9 cellular contexts compared by ENCODE assay signal in genomic region chr12:120581998-120582397, GRCh38. TPM values are rescaled to one million over a fixed set of nuclear protein-coding genes. Genes with fewer than 3 reads are reported as not detected.
DNase-seq lines count a peak whose midpoint lies in the region; ATAC-seq and TF ChIP-seq lines count a peak whose summit lies in the region.
"Had no signal": no experiment of that assay in that cellular context is flagged by ENCODE, and none has a peak within 500 bp of the region (broad histone marks: within the 10 kb centered on the region; RNA-seq: fewer than 3 reads in every experiment).

No MANE protein-coding gene starts in this region.

- H3K36me3 Mint-ChIP-seq in activated CD4-positive, alpha-beta T cell treated with anti-CD3 and anti-CD28 coated beads for 36 hours (ENCODE audit: low read depth) = peaks cover 14% of the 10 kb centered on the region
- H3K36me3 Mint-ChIP-seq in activated CD8-positive, alpha-beta T cell treated with anti-CD3 and anti-CD28 coated beads for 36 hours (ENCODE audit: low read depth) = peaks cover 23% of the 10 kb centered on the region

- H3K27me3 Mint-ChIP-seq in activated CD4-positive, alpha-beta T cell treated with anti-CD3 and anti-CD28 coated beads for 36 hours = peaks cover 11% of the 10 kb centered on the region
- peaks cover 16% of the 10 kb centered on the region for H3K27me3 Mint-ChIP-seq in activated CD8-positive, alpha-beta T cell treated with anti-CD3 and anti-CD28 coated beads for 36 hours

- no peaks in the 10 kb centered on the region for H3K9me3 Mint-ChIP-seq in activated CD4-positive, alpha-beta T cell treated with anti-CD3 and anti-CD28 coated beads for 36 hours (ENCODE audit: low read depth)
- H3K9me3 Mint-ChIP-seq in activated CD8-positive, alpha-beta T cell treated with anti-CD3 and anti-CD28 coated beads for 36 hours = no peaks in the 10 kb centered on the region

- H3K4me3 ChIP-seq in iPS-18a (ENCODE audit: low read length) = peak overlapping the region; percentile 88

- peaks cover 26% of the 10 kb centered on the region for H3K27me3 ChIP-seq in iPS-18a (ENCODE audit: control insufficient read depth, insufficient read depth, low read length)

- peaks cover 35% of the 10 kb centered on the region for H3K4me1 Mint-ChIP-seq in activated CD4-positive, alpha-beta T cell treated with anti-CD3 and anti-CD28 coated beads for 36 hours
- H3K4me1 Mint-ChIP-seq in activated CD8-positive, alpha-beta T cell treated with anti-CD3 and anti-CD28 coated beads for 36 hours (ENCODE audit: low read depth) = peaks cover 36% of the 10 kb centered on the region

- CTCF ChIA-PET in activated CD4-positive, alpha-beta T cell treated with anti-CD3 and anti-CD28 coated beads for 36 hours (lab: Charles Lee) = interaction anchor here (0.6 to 5.5 kb wide), 27 partner anchors 10 to 861 kb away, joined by 3 to 123 read pairs (median 5); partner anchors contain the start of genes CABP1, COQ5, COX6A1 and SRSF9
- CTCF ChIA-PET in activated CD8-positive, alpha-beta T cell treated with anti-CD3 and anti-CD28 coated beads for 36 hours (lab: Charles Lee) = interaction anchor here (0.6 to 5.8 kb wide), 29 partner anchors 8 to 478 kb away, joined by 3 to 180 read pairs (median 5); partner anchors contain the start of genes ACADS, CABP1, MLEC and PLA2G1B

- H3K9me3 ChIP-seq in iPS-18a (ENCODE audit: control insufficient read depth, low read depth, low read length) = no peaks in the 10 kb centered on the region

- H3K27ac ChIP-seq in iPS-18a (ENCODE audit: low read length) = no peak overlapping the region

- peak overlapping the region; percentile 91 for H3K27ac Mint-ChIP-seq in activated CD4-positive, alpha-beta T cell treated with anti-CD3 and anti-CD28 coated beads for 36 hours
- peak overlapping the region; percentile 90 for H3K27ac Mint-ChIP-seq in activated CD8-positive, alpha-beta T cell treated with anti-CD3 and anti-CD28 coated beads for 36 hours

- DNase-seq in activated CD4-positive, alpha-beta T cell treated with anti-CD3 and anti-CD28 coated beads for 36 hours = peak; percentile 38
- DNase-seq in activated CD4-positive, alpha-beta T cell treated with anti-CD3 and anti-CD28 coated beads, Interleukin-2, amount 50 U/mL, for 4 hours = no peak
- peak; percentile 32 for DNase-seq in activated CD8-positive, alpha-beta T cell treated with anti-CD3 and anti-CD28 coated beads for 36 hours
- DNase-seq in superior temporal gyrus (ENCODE audit: extremely low spot score) (peak; percentile 15), NCI-H1092 (lab: John Stamatoyannopoulos, UW) (no peak), NCI-H146 treated with DMSO at 0.1 percent for 48 hours (lab: John Stamatoyannopoulos, UW; ENCODE audit: unreplicated experiment) (no peak)
- DNase-seq in stimulated activated CD4-positive, alpha-beta T cell treated with anti-CD3 and anti-CD28 coated beads, Interleukin-12 subunit alpha, Interleukin-12 subunit beta, amount 100 ng/mL, for 4 hours = no peak

- H3K9ac ChIP-seq in iPS-18a (ENCODE audit: low read length) = peak overlapping the region; percentile 43

- no peak for TF ChIP-seq CTCF in activated CD8-positive, alpha-beta T cell treated with anti-CD3 and anti-CD28 coated beads for 36 hours (IDR thresholded peaks at IDR 0.05)

- intact Hi-C loops in activated CD4-positive, alpha-beta T cell treated with anti-CD3 and anti-CD28 coated beads for 36 hours (cut with DNase I, micrococcal nuclease) = loop anchor here (1.0 to 5.0 kb wide), 10 partner anchors 47 to 390 kb away; partner anchors contain the start of genes ACADS (in 2 of the 2), COX6A1 (in 1 of the 2), DYNLL1 (in 1 of the 2) and MLEC (in 1 of the 2)
- intact Hi-C loops in activated CD8-positive, alpha-beta T cell treated with anti-CD3 and anti-CD28 coated beads for 36 hours (cut with micrococcal nuclease) = loop anchor here (1.0 to 10.0 kb wide), 3 partner anchors 67 to 383 kb away; partner anchors contain the start of gene UNC119B

- POLR2A ChIA-PET in activated CD4-positive, alpha-beta T cell treated with anti-CD3 and anti-CD28 coated beads for 36 hours (lab: Charles Lee) = interaction anchor here (0.9 to 2.3 kb wide), 3 partner anchors 67 to 214 kb away, joined by 3 to 8 read pairs (median 3); no protein-coding TSS in a partner anchor
- POLR2A ChIA-PET in activated CD8-positive, alpha-beta T cell treated with anti-CD3 and anti-CD28 coated beads for 36 hours (lab: Charles Lee) = interaction anchor here (1.0 to 1.6 kb wide), 4 partner anchors 22 to 140 kb away, joined by 3 to 5 read pairs (median 4); a partner anchor contains a TSS

- peaks cover 4% of the 10 kb centered on the region for H3K4me1 ChIP-seq in iPS-18a (ENCODE audit: control insufficient read depth, low read depth, low read length)

- no peak for ATAC-seq in activated CD4-positive, alpha-beta T cell treated with anti-CD3 and anti-CD28 coated beads for 36 hours
- ATAC-seq in activated CD8-positive, alpha-beta T cell treated with anti-CD3 and anti-CD28 coated beads for 36 hours = no peak

- peak overlapping the region; percentile 98 for H3K4me3 Mint-ChIP-seq in activated CD4-positive, alpha-beta T cell treated with anti-CD3 and anti-CD28 coated beads for 36 hours
- H3K4me3 Mint-ChIP-seq in activated CD8-positive, alpha-beta T cell treated with anti-CD3 and anti-CD28 coated beads for 36 hours = peak overlapping the region; percentile 98

- H3K36me3 ChIP-seq in iPS-18a (ENCODE audit: control insufficient read depth, low read depth, low read length) = peaks cover 25% of the 10 kb centered on the region

RNA-seq across cellular contexts. Expression of gene POP5, which starts 0.8 kb away (rescaled TPM):
- total RNA-seq in activated CD4-positive, alpha-beta T cell treated with anti-CD3 and anti-CD28 coated beads for 36 hours = 10 to 100 TPM; 44.8 to 52.6 TPM
- total RNA-seq in activated CD8-positive, alpha-beta T cell treated with anti-CD3 and anti-CD28 coated beads for 36 hours = 10 to 100 TPM; 44.3 to 51.1 TPM

RNA-seq across cellular contexts. Expression of gene RNF10, which starts 47.8 kb away (rescaled TPM):
- total RNA-seq in activated CD4-positive, alpha-beta T cell treated with anti-CD3 and anti-CD28 coated beads for 36 hours = 100 to 1,000 TPM; 177 to 184 TPM
- 100 to 1,000 TPM; 155 to 159 TPM for total RNA-seq in activated CD8-positive, alpha-beta T cell treated with anti-CD3 and anti-CD28 coated beads for 36 hours

RNA-seq across cellular contexts. Expression of gene COQ5, which starts 53.0 kb away (rescaled TPM):
- total RNA-seq in activated CD4-positive, alpha-beta T cell treated with anti-CD3 and anti-CD28 coated beads for 36 hours = 10 to 100 TPM; 31.3 to 32.6 TPM
- 10 to 100 TPM; 34.4 to 35.5 TPM for total RNA-seq in activated CD8-positive, alpha-beta T cell treated with anti-CD3 and anti-CD28 coated beads for 36 hours

RNA-seq across cellular contexts. Expression of gene CABP1, which starts 58.4 kb away (rescaled TPM):
- under 1 TPM; 0.73 to 0.90 TPM for total RNA-seq in activated CD4-positive, alpha-beta T cell treated with anti-CD3 and anti-CD28 coated beads for 36 hours
- 1 to 10 TPM in 1 of 2 experiments, under 1 TPM in 1; 0.50 to 1.1 TPM for total RNA-seq in activated CD8-positive, alpha-beta T cell treated with anti-CD3 and anti-CD28 coated beads for 36 hours
- total RNA-seq: LHCN-M2 had no signal

Comparison
In these comparisons a context has a peak if more than half of its experiments do, and no peak if none do; other contexts are left out.
1. DNase-seq: peak in activated CD4-positive, alpha-beta T cell treated with anti-CD3 and anti-CD28 coated beads for 36 hours (single experiment), activated CD8-positive, alpha-beta T cell treated with anti-CD3 and anti-CD28 coated beads for 36 hours (single experiment) and superior temporal gyrus (single experiment); none in activated CD4-positive, alpha-beta T cell treated with anti-CD3 and anti-CD28 coated beads, Interleukin-2, amount 50 U/mL, for 4 hours (0 of 2), NCI-H1092 (single experiment), NCI-H146 treated with DMSO at 0.1 percent for 48 hours (single experiment) and stimulated activated CD4-positive, alpha-beta T cell treated with anti-CD3 and anti-CD28 coated beads, Interleukin-12 subunit alpha, Interleukin-12 subunit beta, amount 100 ng/mL, for 4 hours (single experiment).